In genomic region chr10:69489506-69490090, GRCh38 we compare ENCODE assay signal across 17 cellular contexts.
"Had no signal": no experiment of that assay in that cellular context is flagged by ENCODE, and none has a peak within 500 bp of the region (broad histone marks: within the 10 kb centered on the region; RNA-seq: fewer than 3 reads in every experiment).

No MANE protein-coding gene starts in this region.

- FAIRE-seq: endometrium, TTC549 had no signal

- DNase-seq: activated CD4-positive, alpha-beta T cell treated with anti-CD3 and anti-CD28 coated beads for 1 hour; activated naive CD4-positive, alpha-beta T cell; activated T-cell treated with anti-CD3 and anti-CD28 coated beads, Interleukin-2, amount 50 U/mL, for 1 hour; amniotic stem cell; effector CD4-positive, alpha-beta T cell; foreskin keratinocyte; hypothalamus; mucosa of descending colon; nephron progenitor cell; stimulated activated CD4-positive, alpha-beta T cell treated with anti-CD3 and anti-CD28 coated beads, Interleukin-2, amount 100 ng/mL, for 24 hours; stomach; T-helper 1 cell had no signal

- H3K27ac ChIP-seq: breast epithelium, foreskin keratinocyte, SJSA1, thoracic aorta had no signal

- H3K27me3 ChIP-seq: breast epithelium, foreskin keratinocyte, SJSA1, stomach had no signal

- H3K9me3 ChIP-seq: thoracic aorta had no signal

- H3K4me3 ChIP-seq: breast epithelium, mucosa of descending colon, SJSA1, stomach, thoracic aorta had no signal

- H3K4me1 ChIP-seq: breast epithelium, SJSA1 had no signal

- H3K36me3 ChIP-seq: breast epithelium, SJSA1, thoracic aorta had no signal
